ENCODE assay signal across 34 cellular contexts in genomic region chr15:33171202-33171601, GRCh38.
"Had no signal": no experiment of that assay in that cellular context is flagged by ENCODE, and none has a peak within 500 bp of the region (broad histone marks: within the 10 kb centered on the region; RNA-seq: fewer than 3 reads in every experiment).

No MANE protein-coding gene starts in this region.

- H3K4me3 ChIP-seq: MG63 had no signal

- H3K36me3 ChIP-seq: MG63 had no signal

- H3K27me3 ChIP-seq: MG63 had no signal

- H3K9me3 ChIP-seq: MG63 had no signal

- DNase-seq: Karpas-422, Kasumi-1, MG63, MM.1S, MV-4-11, NCI-H1048, NCI-H1092, NCI-H1092 treated with DMSO at 0.1 percent for 48 hours, NCI-H1105, NCI-H1105 treated with DMSO at 0.1 percent for 48 hours, NCI-H1417, NCI-H1417 treated with DMSO at 0.1 percent for 48 hours, NCI-H1436, NCI-H1436 treated with DMSO at 0.1 percent for 48 hours, NCI-H146, NCI-H1694, NCI-H1694 treated with DMSO at 0.1 percent for 48 hours, NCI-H187, NCI-H187 treated with DMSO at 0.1 percent for 48 hours, NCI-H1930, NCI-H2029, NCI-H2029 treated with DMSO at 0.1 percent for 48 hours, NCI-H2081, NCI-H2081 treated with DMSO at 0.1 percent for 48 hours, NCI-H2107, NCI-H2171, NCI-H2171 treated with DMSO at 0.1 percent for 48 hours, NCI-H2227 treated with DMSO at 0.1 percent for 48 hours, NCI-H226, NCI-H345, NCI-H446, NCI-H446 treated with DMSO at 0.1 percent for 48 hours, NCI-H510A, NCI-H510A treated with DMSO at 0.1 percent for 48 hours had no signal
